Comparison of ENCODE assay signal across 1 cellular context in genomic region chr3:97942801-97943546, GRCh38.
TF ChIP-seq lines count a peak whose summit lies in the region.

No MANE protein-coding gene starts in this region.

TF ChIP-seq in HepG2, 621 proteins besides CTCF, POLR2A, EP300 and RAD21 (continued from another document):
- no peak for TF ChIP-seq ARID5B (CRISPR knock-in tag; IDR thresholded peaks at IDR 0.05)
- no peak for TF ChIP-seq ZNF24 (IDR thresholded peaks at IDR 0.05)
